Comparison of ENCODE assay signal across 13 cellular contexts in genomic region chr2:191010887-191011885, GRCh38. TPM values are rescaled to one million over a fixed set of nuclear protein-coding genes. Genes with fewer than 3 reads are reported as not detected.
DNase-seq lines count a peak whose midpoint lies in the region; ATAC-seq and TF ChIP-seq lines count a peak whose summit lies in the region.
"Had no signal": no experiment of that assay in that cellular context is flagged by ENCODE, and none has a peak within 500 bp of the region (broad histone marks: within the 10 kb centered on the region; RNA-seq: fewer than 3 reads in every experiment).

No MANE protein-coding gene starts in this region.

- CTCF ChIA-PET in Calu3 (lab: Charles Lee): interaction anchor here (0.7 kb wide), 1 partner anchor 1335 kb away, joined by 4 read pairs; no protein-coding TSS in a partner anchor

- peaks cover 12% of the 10 kb centered on the region for H3K9me3 Mint-ChIP-seq in T-helper 1 cell treated with Interleukin-12 subunit alpha and Interleukin-12 subunit beta and Interleukin-4 antibody, amounts not matched to agents 30 μg/mL and 1 μg/mL, for 36 hours
- peaks cover 5% of the 10 kb centered on the region for H3K9me3 Mint-ChIP-seq in activated T-helper 1 cell treated with anti-CD3 and anti-CD28 coated beads, Interleukin-12 subunit alpha, Interleukin-12 subunit beta, Interleukin-2, Interleukin-4 antibody, amounts not matched to agents 30 ng/mL and 10 ng/mL and 1 ng/mL, durations not matched to agents 14 hours and 24 hours and 36 hours
- H3K9me3 Mint-ChIP-seq in Calu3 (ENCODE audit: low read depth, unreplicated experiment): no peaks in the 10 kb centered on the region

- H3K4me1 ChIP-seq in mononuclear cell (ENCODE audit: insufficient read depth, low read length): peaks cover 55% of the 10 kb centered on the region

- H3K4me1 Mint-ChIP-seq in T-helper 1 cell treated with Interleukin-12 subunit alpha and Interleukin-12 subunit beta and Interleukin-4 antibody, amounts not matched to agents 30 μg/mL and 1 μg/mL, for 36 hours (ENCODE audit: low read depth): peaks cover 44% of the 10 kb centered on the region
- peaks cover 49% of the 10 kb centered on the region for H3K4me1 Mint-ChIP-seq in activated T-helper 1 cell treated with anti-CD3 and anti-CD28 coated beads, Interleukin-12 subunit alpha, Interleukin-12 subunit beta, Interleukin-2, Interleukin-4 antibody, amounts not matched to agents 30 ng/mL and 10 ng/mL and 1 ng/mL, durations not matched to agents 14 hours and 24 hours and 36 hours (ENCODE audit: low read depth)
- H3K4me1 Mint-ChIP-seq in Calu3 (ENCODE audit: low read depth, unreplicated experiment): peaks cover 8% of the 10 kb centered on the region

- H3K27me3 ChIP-seq in mononuclear cell (ENCODE audit: insufficient read depth, low read length): no peaks in the 10 kb centered on the region

- DNase-seq in T-helper 1 cell (no peak), NCI-H2107 treated with DMSO at 0.1 percent for 48 hours (lab: John Stamatoyannopoulos, UW; ENCODE audit: unreplicated experiment) (no peak), Calu3 (no peak)
- DNase-seq in activated T-helper 1 cell treated with anti-CD3 and anti-CD28 coated beads, Interleukin-12 subunit alpha, Interleukin-12 subunit beta, Interleukin-2, Interleukin-4 antibody, amounts not matched to agents 30 ng/mL and 10 ng/mL and 1 ng/mL, durations not matched to agents 14 hours and 24 hours and 36 hours (ENCODE audit: low spot score): no peak
- DNase-seq: GDM1; NK-92 treated with Interleukin-12 subunit alpha and Interleukin-12 subunit beta, amount 100 ng/mL, for 24 hours; Right ventricle myocardium superior; stimulated activated CD4-positive, alpha-beta T cell treated with anti-CD3 and anti-CD28 coated beads, Interleukin-15, amount 100 ng/mL, for 24 hours had no signal

- no peak for ATAC-seq in HG03039 (IDR thresholded peaks at IDR 0.05; ENCODE audit: unreplicated experiment)

- intact Hi-C loops in activated T-helper 1 cell treated with anti-CD3 and anti-CD28 coated beads, Interleukin-12 subunit alpha, Interleukin-12 subunit beta, Interleukin-2, Interleukin-4 antibody, amounts not matched to agents 30 ng/mL and 10 ng/mL and 1 ng/mL, durations not matched to agents 14 hours and 24 hours and 36 hours (cut with micrococcal nuclease): loop anchor here (1.0 to 10.0 kb wide), 9 partner anchors 10 to 1569 kb away; partner anchors contain the start of genes ASNSD1, MFSD6, NEMP2 and WDR75
- intact Hi-C loops in Calu3 (cut with micrococcal nuclease; ENCODE audit: unreplicated experiment): no loop called here

- peak overlapping the region; percentile 98 for H3K4me3 ChIP-seq in mononuclear cell (ENCODE audit: low read length)
- H3K4me3 ChIP-seq: prostate gland had no signal

- TF ChIP-seq CTCF in Calu3 (IDR thresholded peaks at IDR 0.05; ENCODE audit: unreplicated experiment): no peak

- H3K4me3 Mint-ChIP-seq in T-helper 1 cell treated with Interleukin-12 subunit alpha and Interleukin-12 subunit beta and Interleukin-4 antibody, amounts not matched to agents 30 μg/mL and 1 μg/mL, for 36 hours: no peak overlapping the region
- H3K4me3 Mint-ChIP-seq in activated T-helper 1 cell treated with anti-CD3 and anti-CD28 coated beads, Interleukin-12 subunit alpha, Interleukin-12 subunit beta, Interleukin-2, Interleukin-4 antibody, amounts not matched to agents 30 ng/mL and 10 ng/mL and 1 ng/mL, durations not matched to agents 14 hours and 24 hours and 36 hours: no peak overlapping the region
- no peak overlapping the region for H3K4me3 Mint-ChIP-seq in Calu3 (ENCODE audit: low read depth, unreplicated experiment)

- H3K36me3 Mint-ChIP-seq in T-helper 1 cell treated with Interleukin-12 subunit alpha and Interleukin-12 subunit beta and Interleukin-4 antibody, amounts not matched to agents 30 μg/mL and 1 μg/mL, for 36 hours (ENCODE audit: low read depth): peaks cover 57% of the 10 kb centered on the region
- H3K36me3 Mint-ChIP-seq in activated T-helper 1 cell treated with anti-CD3 and anti-CD28 coated beads, Interleukin-12 subunit alpha, Interleukin-12 subunit beta, Interleukin-2, Interleukin-4 antibody, amounts not matched to agents 30 ng/mL and 10 ng/mL and 1 ng/mL, durations not matched to agents 14 hours and 24 hours and 36 hours (ENCODE audit: low read depth): peaks cover 41% of the 10 kb centered on the region
- peaks cover 30% of the 10 kb centered on the region for H3K36me3 Mint-ChIP-seq in Calu3 (ENCODE audit: insufficient read depth, unreplicated experiment)

- TF ChIP-seq POLR2A in GM10847 (IDR thresholded peaks at IDR 0.05; ENCODE audit: extremely low read depth, insufficient read length): peak; percentile 48

- no peaks in the 10 kb centered on the region for H3K27me3 Mint-ChIP-seq in T-helper 1 cell treated with Interleukin-12 subunit alpha and Interleukin-12 subunit beta and Interleukin-4 antibody, amounts not matched to agents 30 μg/mL and 1 μg/mL, for 36 hours (ENCODE audit: low read depth)
- H3K27me3 Mint-ChIP-seq in activated T-helper 1 cell treated with anti-CD3 and anti-CD28 coated beads, Interleukin-12 subunit alpha, Interleukin-12 subunit beta, Interleukin-2, Interleukin-4 antibody, amounts not matched to agents 30 ng/mL and 10 ng/mL and 1 ng/mL, durations not matched to agents 14 hours and 24 hours and 36 hours (ENCODE audit: insufficient read depth): no peaks in the 10 kb centered on the region
- no peaks in the 10 kb centered on the region for H3K27me3 Mint-ChIP-seq in Calu3 (ENCODE audit: unreplicated experiment)

- H3K9me3 ChIP-seq in mononuclear cell (ENCODE audit: low read depth, low read length): no peaks in the 10 kb centered on the region
- H3K9me3 ChIP-seq: prostate gland had no signal

- no TSS peak for BruUV-seq in Calu3 (replicated peaks; lab: Mats Ljungman, UMichigan)

- H3K27ac Mint-ChIP-seq in T-helper 1 cell treated with Interleukin-12 subunit alpha and Interleukin-12 subunit beta and Interleukin-4 antibody, amounts not matched to agents 30 μg/mL and 1 μg/mL, for 36 hours: peak overlapping the region; percentile 49
- peak overlapping the region; percentile 11 for H3K27ac Mint-ChIP-seq in activated T-helper 1 cell treated with anti-CD3 and anti-CD28 coated beads, Interleukin-12 subunit alpha, Interleukin-12 subunit beta, Interleukin-2, Interleukin-4 antibody, amounts not matched to agents 30 ng/mL and 10 ng/mL and 1 ng/mL, durations not matched to agents 14 hours and 24 hours and 36 hours
- no peak overlapping the region for H3K27ac Mint-ChIP-seq in Calu3 (ENCODE audit: unreplicated experiment)

RNA-seq across cellular contexts. Expression of gene STAT1, which starts 2.8 kb away (rescaled TPM):
- total RNA-seq in activated T-helper 1 cell treated with anti-CD3 and anti-CD28 coated beads, Interleukin-12 subunit alpha, Interleukin-12 subunit beta, Interleukin-2, Interleukin-4 antibody, amounts not matched to agents 30 ng/mL and 10 ng/mL and 1 ng/mL, durations not matched to agents 14 hours and 24 hours and 36 hours: 129 and 136 TPM in 2 replicates
- 89.9 TPM for total RNA-seq in mononuclear cell
- 172 and 324 TPM in 2 replicates for total RNA-seq in Calu3 (2022)
